In genomic region chr2:60880988-60881932, GRCh38 we compare ENCODE assay signal across 8 cellular contexts. TPM values are rescaled to one million over a fixed set of nuclear protein-coding genes. Genes with fewer than 3 reads are reported as not detected.
DNase-seq lines count a peak whose midpoint lies in the region; ATAC-seq and TF ChIP-seq lines count a peak whose summit lies in the region.

TSS of gene REL (plus strand) at chr2:60881574. CDS start at chr2:60881841, 267 bp downstream.

- H3K9me3 ChIP-seq in prostate gland: no peaks in the 10 kb centered on the region

- no peaks in the 10 kb centered on the region for H3K4me1 ChIP-seq in prostate gland (replicated peaks)

- peak within 1 kb of the TSS; percentile 80 to 96 for H3K4me3 ChIP-seq in prostate gland

- H3K9me3 Mint-ChIP-seq in T-helper 1 cell treated with Interleukin-12 subunit alpha and Interleukin-12 subunit beta and Interleukin-4 antibody, amounts not matched to agents 30 μg/mL and 1 μg/mL, for 36 hours: no peaks in the 10 kb centered on the region

- H3K27ac ChIP-seq in prostate gland: peak within 1 kb of the TSS; percentile 99 to 100

- TF ChIP-seq POLR2A in prostate gland (IDR thresholded peaks at IDR 0.05): peak; percentile 93

- no peaks in the 10 kb centered on the region for H3K27me3 ChIP-seq in prostate gland (replicated peaks; ENCODE audit: insufficient read depth)

- no peaks in the 10 kb centered on the region for H3K36me3 ChIP-seq in prostate gland

- peaks cover 27% of the 10 kb centered on the region for H3K4me1 Mint-ChIP-seq in T-helper 1 cell treated with Interleukin-12 subunit alpha and Interleukin-12 subunit beta and Interleukin-4 antibody, amounts not matched to agents 30 μg/mL and 1 μg/mL, for 36 hours (ENCODE audit: low read depth)

- in situ Hi-C loops in GM13977 (cut with MboI; ENCODE audit: low pct_unique_long_range_greater_than_20kb, low sequenced_read_pairs, unreplicated experiment): no loop called here

- under 1% methylated on average over 84 of the region's 98 CpGs for WGBS in prostate gland

- peak within 1 kb of the TSS; percentile 96 for H3K27ac Mint-ChIP-seq in T-helper 1 cell treated with Interleukin-12 subunit alpha and Interleukin-12 subunit beta and Interleukin-4 antibody, amounts not matched to agents 30 μg/mL and 1 μg/mL, for 36 hours

- intact Hi-C loops in left ventricle myocardium superior (cut with micrococcal nuclease): no loop called here
- intact Hi-C loops in prostate gland (cut with DNase I): no loop called here

- peak within 1 kb of the TSS; percentile 100 for H3K4me3 Mint-ChIP-seq in T-helper 1 cell treated with Interleukin-12 subunit alpha and Interleukin-12 subunit beta and Interleukin-4 antibody, amounts not matched to agents 30 μg/mL and 1 μg/mL, for 36 hours

- no peaks in the 10 kb centered on the region for H3K27me3 Mint-ChIP-seq in T-helper 1 cell treated with Interleukin-12 subunit alpha and Interleukin-12 subunit beta and Interleukin-4 antibody, amounts not matched to agents 30 μg/mL and 1 μg/mL, for 36 hours (ENCODE audit: low read depth)

- ATAC-seq in HG02798 (IDR thresholded peaks at IDR 0.05; ENCODE audit: poor library complexity, unreplicated experiment): peak; percentile 90
- peak; percentile 97 for ATAC-seq in left ventricle myocardium superior

- TF ChIP-seq CTCF in GM13977 (IDR thresholded peaks at IDR 0.05; ENCODE audit: extremely low read depth, insufficient read depth, missing control alignments) (peak; percentile 14), prostate gland (IDR thresholded peaks at IDR 0.05) (peak in 2 of 4 experiments; percentile 34 to 48)

- peak; percentile 92 for DNase-seq in GM13977 (ENCODE audit: low spot score)
- peak; percentile 56 for DNase-seq in NCI-H1417 treated with DMSO at 0.1 percent for 48 hours (lab: John Stamatoyannopoulos, UW)
- peak; percentile 79 for DNase-seq in amniotic stem cell (lab: John Stamatoyannopoulos, UW)
- peak; percentile 96 for DNase-seq in left ventricle myocardium superior
- peak; percentile 90 for DNase-seq in prostate gland (ENCODE audit: low spot score)
- peak; percentile 92 for DNase-seq in ureter (ENCODE audit: low spot score)

- peaks cover 17% of the 10 kb centered on the region for H3K36me3 Mint-ChIP-seq in T-helper 1 cell treated with Interleukin-12 subunit alpha and Interleukin-12 subunit beta and Interleukin-4 antibody, amounts not matched to agents 30 μg/mL and 1 μg/mL, for 36 hours (ENCODE audit: low read depth)

RNA-seq across cellular contexts. Expression of gene REL, which starts in this region (rescaled TPM):
- 5.6 TPM for total RNA-seq in left ventricle myocardium superior
- 10 to 100 TPM; 10.2 to 30.0 TPM for total RNA-seq in prostate gland
- 46.0 TPM for total RNA-seq in ureter

Comparison
In these comparisons a context has a peak if more than half of its experiments do, and no peak if none do; other contexts are left out.
1. Peak in every context shown above with its lines: DNase-seq, ATAC-seq, H3K4me3 ChIP-seq and H3K27ac ChIP-seq.